In the genomic region with DNA sequence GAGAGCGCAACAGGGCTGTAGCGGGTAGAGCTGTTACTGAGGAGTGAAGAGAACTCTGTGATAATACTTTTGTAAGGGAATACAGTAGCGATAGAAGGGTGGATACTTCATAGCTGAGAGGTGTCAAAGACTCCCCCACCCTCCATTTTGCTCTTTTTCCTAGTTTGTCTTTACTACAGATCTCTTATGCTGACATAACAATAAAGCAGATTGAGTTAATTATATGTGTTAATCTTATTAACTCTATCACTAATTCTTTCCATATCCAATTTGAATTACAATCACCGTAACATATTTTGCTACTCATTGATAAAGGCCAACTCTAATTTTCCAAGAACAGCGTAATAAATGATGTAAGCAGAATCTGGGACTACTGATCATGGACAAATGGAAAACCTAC, we compare ENCODE assay signal across 18 cellular contexts. TPM values are rescaled to one million over a fixed set of nuclear protein-coding genes. Genes with fewer than 3 reads are reported as not detected.
A peak's percentile ranks its signal among the peaks of the same experiment; 100 is the strongest.
DNase-seq lines count a peak whose midpoint lies in the region; ATAC-seq, FAIRE-seq and TF ChIP-seq lines count a peak whose summit lies in the region.
"Had no signal": no experiment of that assay in that cellular context is flagged by ENCODE, and none has a peak within 500 bp of the region (broad histone marks: within the 10 kb centered on the region; RNA-seq: fewer than 3 reads in every experiment).

No MANE protein-coding gene starts in this region.

- no peak overlapping the region for H3K18ac ChIP-seq in IMR-90 (ENCODE audit: low read depth, low read length)

- no peak overlapping the region for H3K4ac ChIP-seq in IMR-90 (ENCODE audit: low read depth, low read length)

- H3K79me1 ChIP-seq in IMR-90 (ENCODE audit: low read depth in 1 of 2, low read length in 2 of 2) = peaks cover 10 to 11% of the 10 kb centered on the region in 2 experiments; a peak in 3 of 4 replicates

- dilution Hi-C loops in IMR-90 (cut with HindIII; ENCODE audit: low sequenced_read_pairs, unreplicated experiment) = no loop called here

- CTCF ChIA-PET in IMR-90 (lab: Yijun Ruan, JAX) (interaction anchor here (0.6 kb wide), 1 partner anchor 22 kb away, joined by 3 read pairs; no protein-coding TSS in a partner anchor), K562 (lab: Yijun Ruan, JAX; ENCODE audit: low intra/inter-chr PET ratio) (no interaction called here)

- H4K8ac ChIP-seq in IMR-90 (ENCODE audit: low read depth in 2 of 2, low read length in 2 of 2) = no peak overlapping the region

- H4K5ac ChIP-seq in IMR-90 (ENCODE audit: low read depth, low read length) = no peak overlapping the region

- H3K9me3 ChIP-seq in cardiac muscle cell (ENCODE audit: low read depth) = no peaks in the 10 kb centered on the region
- H3K9me3 ChIP-seq in IMR-90 (ENCODE audit: control insufficient read depth, insufficient read depth, low read length) = peaks cover 6% of the 10 kb centered on the region
- H3K9me3 ChIP-seq in K562 (replicated peaks; ENCODE audit: control insufficient read depth, insufficient read depth, low read depth, low read length) = 0 out of 2 replicates have a peak, but pooled peaks cover 3% of the 10 kb centered on the region

- no peak overlapping the region for H2BK20ac ChIP-seq in IMR-90 (ENCODE audit: low read depth, low read length)

- H3K27me3 ChIP-seq in cardiac muscle cell (no peaks in the 10 kb centered on the region), IMR-90 (ENCODE audit: control insufficient read depth, insufficient read depth, low read length) (no peaks in the 10 kb centered on the region), K562 (ENCODE audit: control insufficient read depth in 2 of 2, insufficient read depth in 2 of 2, low read length in 2 of 2) (no peaks in the 10 kb centered on the region)

- peak overlapping the region; percentile 39 for H2BK5ac ChIP-seq in IMR-90 (ENCODE audit: low read depth, low read length, poor library complexity, severe bottlenecking)

- POLR2A ChIA-PET in IMR-90 (lab: Charles Lee; ENCODE audit: unreplicated experiment) (no interaction called here), K562 (lab: Yijun Ruan, JAX) (no interaction called here)

- H3K4me3 ChIP-seq in cardiac muscle cell = no peak overlapping the region
- H3K4me3 ChIP-seq in IMR-90 (ENCODE audit: insufficient read depth, low read depth, low read length) = no peak overlapping the region
- H3K4me3 ChIP-seq in K562 = no peak overlapping the region

- no peak for TF ChIP-seq POLR2A in IMR-90 (IDR thresholded peaks at IDR 0.05; ENCODE audit: low read depth, low read length)
- TF ChIP-seq POLR2A in K562 (conservative IDR thresholded peaks at IDR 0.05) = no peak

- H2AK9ac ChIP-seq in IMR-90 (replicated peaks; ENCODE audit: low read depth, low read length, poor library complexity) = no peak overlapping the region

- no peak overlapping the region for H4K91ac ChIP-seq in IMR-90 (ENCODE audit: insufficient read depth, low read depth, low read length)

- intact Hi-C loops in cardiac septum (cut with DNase I) (no loop called here), IMR-90 (cut with micrococcal nuclease) (no loop called here), K562 (cut with micrococcal nuclease) (no loop called here)

- H3K9me1 ChIP-seq in IMR-90 (ENCODE audit: insufficient read depth, low read length) (no peaks in the 10 kb centered on the region), K562 (ENCODE audit: control insufficient read depth, insufficient read depth, low read length) (no peaks in the 10 kb centered on the region)

- no peak overlapping the region for H2AK5ac ChIP-seq in IMR-90 (ENCODE audit: low read depth, low read length)

- no peak overlapping the region for H3K56ac ChIP-seq in IMR-90 (ENCODE audit: extremely low read depth, insufficient read depth, low read length)

- H3K4me1 ChIP-seq in cardiac muscle cell (ENCODE audit: low read depth) = peaks cover 11% of the 10 kb centered on the region
- no peaks in the 10 kb centered on the region; the same call in 1 of the 2 replicates for H3K4me1 ChIP-seq in IMR-90 (ENCODE audit: control insufficient read depth, insufficient read depth, low read length)
- no peaks in the 10 kb centered on the region for H3K4me1 ChIP-seq in K562 (replicated peaks in 1 of 2; ENCODE audit: control insufficient read depth in 2 of 2, insufficient read depth in 2 of 2, low read length in 2 of 2)

- H3K27ac ChIP-seq in cardiac muscle cell (peak overlapping the region; percentile 49), IMR-90 (ENCODE audit: insufficient read depth, low read length) (no peak overlapping the region), K562 (ENCODE audit: extremely low read depth, low read depth, low read length) (no peak overlapping the region)
- H3K27ac ChIP-seq: KMS-11, RWPE1 had no signal

- no peak overlapping the region for H3K14ac ChIP-seq in IMR-90 (replicated peaks; ENCODE audit: low read depth, low read length)

- no peak for TF ChIP-seq RAD21 in IMR-90 (IDR thresholded peaks at IDR 0.05; ENCODE audit: low read length)
- TF ChIP-seq RAD21 in K562 (CRISPR knock-in tag; conservative IDR thresholded peaks at IDR 0.05 in 1 of 2, IDR thresholded peaks at IDR 0.05 in 1 of 2) = no peak

- H3K9ac ChIP-seq in IMR-90 (ENCODE audit: low read depth, low read length) (no peak overlapping the region), K562 (ENCODE audit: insufficient read depth in 1 of 2, low read depth in 2 of 2, low read length in 2 of 2) (no peak overlapping the region)
- H3K9ac ChIP-seq: KMS-11 had no signal

- H2BK120ac ChIP-seq in IMR-90 (ENCODE audit: low read depth, low read length) = no peak overlapping the region

- H3K79me2 ChIP-seq in K562 (ENCODE audit: control insufficient read depth, insufficient read depth, low read length) = no peaks in the 10 kb centered on the region

- H3K4me2 ChIP-seq in IMR-90 (ENCODE audit: low read depth, low read length) = no peak overlapping the region
- no peak overlapping the region for H3K4me2 ChIP-seq in K562 (ENCODE audit: insufficient read depth, low read length)
- H3K4me2 ChIP-seq: KMS-11 had no signal

- H3K23ac ChIP-seq in IMR-90 (ENCODE audit: low read depth, low read length) = no peak overlapping the region

- H4K20me1 ChIP-seq in IMR-90 (ENCODE audit: insufficient read depth, low read length) (no peaks in the 10 kb centered on the region), K562 (replicated peaks; ENCODE audit: control insufficient read depth, insufficient read depth, low read length) (no peaks in the 10 kb centered on the region)

- H2BK15ac ChIP-seq in IMR-90 (ENCODE audit: low read depth, low read length) = no peak overlapping the region

- BruUV-seq in IMR-90 (replicated peaks; lab: Mats Ljungman, UMichigan) (no TSS peak), K562 (replicated peaks; lab: Mats Ljungman, UMichigan) (no TSS peak)

- no peak for TF ChIP-seq CTCF in cardiac muscle cell (IDR thresholded peaks at IDR 0.05; ENCODE audit: low read depth, low read length)
- no peak for TF ChIP-seq CTCF in IMR-90 (conservative IDR thresholded peaks at IDR 0.05; ENCODE audit: low read depth, low read length)
- TF ChIP-seq CTCF in K562 (IDR thresholded peaks at IDR 0.05 in 2 of 3, conservative IDR thresholded peaks at IDR 0.05 in 1 of 3; ENCODE audit: insufficient read depth in 2 of 3, low read depth in 1 of 3, low read length in 3 of 3) = no peak

- in situ Hi-C loops in IMR-90 (cut with MboI; ENCODE audit: low sequenced_read_pairs) (no loop called here), K562 (cut with MboI) (no loop called here)

- ATAC-seq in IMR-90 (ENCODE audit: low read depth) (no peak), K562 (no peak), HG02870 (IDR thresholded peaks at IDR 0.05; ENCODE audit: unreplicated experiment) (no peak), GM18868 (IDR thresholded peaks at IDR 0.05; ENCODE audit: unreplicated experiment) (no peak)
- ATAC-seq: Panc1 had no signal

- DNase-seq in cardiac muscle cell (ENCODE audit: low read depth in 1 of 2, low spot score in 1 of 2) = no peak
- no peak for DNase-seq in cardiac septum (ENCODE audit: low spot score)
- no peak for DNase-seq in IMR-90
- DNase-seq in K562 (ENCODE audit: extremely low read depth in 1 of 4, low spot score in 3 of 4) = no peak
- no peak for DNase-seq in SHP77 (lab: John Stamatoyannopoulos, UW)
- DNase-seq: H7, MM.1S, NCI-H2029 treated with DMSO at 0.1 percent for 48 hours, NCI-H446 treated with DMSO at 0.1 percent for 48 hours, NCI-H526, SHP77 treated with DMSO at 0.1 percent for 48 hours, SW 1271 had no signal

- no peak for FAIRE-seq in K562 (lab: Jason Lieb, UNC)
- FAIRE-seq: HTR-8/SVneo had no signal

- no CpG with 5 or more reads among the region's 5 CpGs for WGBS in IMR-90 (ENCODE audit: extremely low coverage in 2 of 2, insufficient read length in 1 of 2), 2 experiments
- 93% methylated on average over 5 of the region's 5 CpGs for WGBS in K562 (ENCODE audit: insufficient coverage, low coverage, missing lambda C conversion rate)

- H3K36me3 ChIP-seq in cardiac muscle cell = peaks cover 30% of the 10 kb centered on the region
- H3K36me3 ChIP-seq in IMR-90 (ENCODE audit: control insufficient read depth, insufficient read depth, low read length) = peaks cover 14% of the 10 kb centered on the region; the same call in 1 of the 2 replicates
- H3K36me3 ChIP-seq in K562 (ENCODE audit: control insufficient read depth, insufficient read depth, low read length) = peaks cover 40% of the 10 kb centered on the region; the same call in 2 of the 3 replicates

- TF ChIP-seq EP300 in K562 (IDR thresholded peaks at IDR 0.05; ENCODE audit: low read length) = no peak

- H2AFZ ChIP-seq in IMR-90 (replicated peaks; ENCODE audit: low read length, poor library complexity) (no peak overlapping the region), K562 (ENCODE audit: low read depth, low read length) (no peak overlapping the region)

RNA-seq across cellular contexts. Expression of a gene that starts 57.1 kb away (rescaled TPM):
- total RNA-seq in cardiac muscle cell (183 and 199 TPM in 2 replicates), cardiac septum (327 TPM), IMR-90 (2012; rRNA removed) (58.8 and 101 TPM in 2 replicates), K562 (2014; rRNA removed) (25.2 and 25.5 TPM in 2 replicates), K562 (2014; rRNA removed; fragmentation: Illumina TruSeq; extraction: Trizol) (51.0 and 57.9 TPM in 2 replicates), K562 (2015; rRNA removed; fragmentation: Illumina TruSeq; extraction: Trizol) (61.5 and 62.0 TPM in 2 replicates), K562 (2021) (44.0 and 52.4 TPM in 2 replicates)
- polyA plus RNA-seq in cardiac muscle cell (327 and 344 TPM in 2 replicates), IMR-90 (2012; rRNA removed) (36.7 and 45.0 TPM in 2 replicates), K562 (2011; rRNA removed) (41.6 and 67.7 TPM in 2 replicates), K562 (2014; fragmentation: Illumina TruSeq; extraction: Trizol) (56.1 and 69.3 TPM in 2 replicates), K562 (2014; fragmentation: Nextera tagmentation; extraction: Ambion mirVana) (10 to 100 TPM; 58.9 to 59.6 TPM), K562 (2014; rRNA removed) (47.3 and 48.9 TPM in 2 replicates)
- polyA plus RNA-seq in IMR-90 (2012; cell fraction: cytosol; rRNA removed) = 5.2 and 7.8 TPM in 2 replicates
- 2.2 and 18.2 TPM in 2 replicates for polyA plus RNA-seq in IMR-90 (2012; cell fraction: nucleus; rRNA removed; ENCODE audit: low replicate concordance)
- 22.2 and 53.0 TPM in 2 replicates for total RNA-seq in K562 (2011; cell fraction: chromatin; rRNA removed; ENCODE audit: low replicate concordance)
- total RNA-seq in K562 (2011; cell fraction: nucleolus; rRNA removed) = 12.8 and 14.7 TPM in 2 replicates
- 25.4 and 36.0 TPM in 2 replicates for total RNA-seq in K562 (2011; cell fraction: nucleoplasm; rRNA removed)
- 7.2 and 17.2 TPM in 2 replicates for polyA plus RNA-seq in K562 (2011; cell fraction: cytosol; rRNA removed)
- 8.2 and 14.7 TPM in 2 replicates for polyA plus RNA-seq in K562 (2011; cell fraction: nucleus; rRNA removed)
- polyA plus RNA-seq in K562 (2012) = 64.0 and 71.6 TPM in 2 replicates
- polyA minus RNA-seq in K562 (2011; rRNA and poly(A)+ RNA removed) = 44.6 and 50.5 TPM in 2 replicates
- polyA minus RNA-seq in K562 (2011; cell fraction: cytosol; rRNA and poly(A)+ RNA removed) = 17.4 and 26.1 TPM in 2 replicates
- polyA minus RNA-seq in K562 (2011; cell fraction: nucleus; rRNA and poly(A)+ RNA removed) = 12.0 and 25.8 TPM in 2 replicates
